ENCODE assay signal across 8 cellular contexts in genomic region chr2:150528861-150529801, GRCh38. TPM values are rescaled to one million over a fixed set of nuclear protein-coding genes. Genes with fewer than 3 reads are reported as not detected.
A peak's percentile ranks its signal among the peaks of the same experiment; 100 is the strongest.
DNase-seq lines count a peak whose midpoint lies in the region; ATAC-seq and TF ChIP-seq lines count a peak whose summit lies in the region.

No MANE protein-coding gene starts in this region.

- no TSS peak for BruUV-seq in Caco-2 (replicated peaks; lab: Mats Ljungman, UMichigan)

- no peak for TF ChIP-seq CTCF in Caco-2 (IDR thresholded peaks at IDR 0.05; ENCODE audit: insufficient read depth in 1 of 2, low read depth in 1 of 2, low read length in 1 of 2, severe bottlenecking in 1 of 2, unreplicated experiment in 1 of 2)

- peaks cover 28% of the 10 kb centered on the region for H3K4me1 Mint-ChIP-seq in Caco-2 (ENCODE audit: low read depth, unreplicated experiment)

- DNase-seq in Caco-2 (peak in 1 of 2 experiments; percentile 16), HT-29 (ENCODE audit: low spot score) (peak; percentile 79), UCSD-AML1 (lab: John Stamatoyannopoulos, UW; ENCODE audit: unreplicated experiment) (no peak), COR-L47 (lab: John Stamatoyannopoulos, UW) (no peak), NCI-H128 (lab: John Stamatoyannopoulos, UW; ENCODE audit: unreplicated experiment) (no peak), NCI-H2227 treated with DMSO at 0.1 percent for 48 hours (lab: John Stamatoyannopoulos, UW) (no peak)

- H3K9me3 Mint-ChIP-seq in Caco-2 (ENCODE audit: unreplicated experiment) = peaks cover 9% of the 10 kb centered on the region

- peak overlapping the region; percentile 6 for H3K27ac Mint-ChIP-seq in Caco-2 (ENCODE audit: unreplicated experiment)

- no peaks in the 10 kb centered on the region for H3K36me3 Mint-ChIP-seq in Caco-2 (ENCODE audit: insufficient read depth, unreplicated experiment)

- H3K27ac ChIP-seq in esophagus (ENCODE audit: low read depth in 2 of 2, low read length in 1 of 2) = peak overlapping the region; percentile 72 to 89

- H3K27me3 Mint-ChIP-seq in Caco-2 (ENCODE audit: insufficient read depth, unreplicated experiment) = no peaks in the 10 kb centered on the region

- H3K27me3 ChIP-seq in Caco-2 (replicated peaks; ENCODE audit: control insufficient read depth, insufficient read depth, low read length) = no peaks in the 10 kb centered on the region
- no peaks in the 10 kb centered on the region for H3K27me3 ChIP-seq in esophagus (ENCODE audit: control insufficient read depth in 1 of 2, insufficient read depth in 2 of 2, low read length in 2 of 2)

- WGBS in esophagus, 2 donors = 32 to 33% methylated on average over 5 of the region's 5 CpGs

- H3K4me3 ChIP-seq in Caco-2 (ENCODE audit: low read depth, low read length) = no peak overlapping the region
- no peak overlapping the region for H3K4me3 ChIP-seq in esophagus (ENCODE audit: low read depth in 1 of 2, low read length in 2 of 2)

- H3K36me3 ChIP-seq in Caco-2 (ENCODE audit: control insufficient read depth, insufficient read depth, low read length) (no peaks in the 10 kb centered on the region), esophagus (ENCODE audit: control insufficient read depth in 2 of 2, insufficient read depth in 2 of 2, low read length in 1 of 2) (no peaks in the 10 kb centered on the region)

- intact Hi-C loops in Caco-2 (cut with micrococcal nuclease; ENCODE audit: unreplicated experiment) = no loop called here

- CTCF ChIA-PET in Caco-2 (lab: Charles Lee) = no interaction called here

- ATAC-seq in GM21723 (IDR thresholded peaks at IDR 0.05; ENCODE audit: unreplicated experiment) = peak; percentile 80

- H3K4me3 Mint-ChIP-seq in Caco-2 (ENCODE audit: unreplicated experiment) = no peak overlapping the region

- POLR2A ChIA-PET in Caco-2 (lab: Charles Lee) = no interaction called here

- H3K9me3 ChIP-seq in Caco-2 (peaks cover 8% of the 10 kb centered on the region; the same call in 1 of the 2 replicates), esophagus (ENCODE audit: control insufficient read depth in 2 of 2, insufficient read depth in 1 of 2, low read depth in 1 of 2, low read length in 1 of 2) (no peaks in the 10 kb centered on the region)

- peaks cover 49% of the 10 kb centered on the region for H3K4me1 ChIP-seq in Caco-2
- H3K4me1 ChIP-seq in esophagus (ENCODE audit: control insufficient read depth in 2 of 2, insufficient read depth in 2 of 2, low read length in 1 of 2) = no peaks in the 10 kb centered on the region

RNA-seq across cellular contexts. Expression of gene RND3, which starts 41.7 kb away (rescaled TPM):
- 70.9 and 75.0 TPM in 2 replicates for total RNA-seq in Caco-2 (2022)
- 48.0 and 63.4 TPM in 2 replicates for total RNA-seq in HT-29 (2014; rRNA removed; shearing (Covaris generic))
- polyA plus RNA-seq in esophagus = 100 to 1,000 TPM in 1 of 2 donors, 10 to 100 TPM in 1; 47.6 to 151 TPM
